10 cellular contexts compared by ENCODE assay signal in the genomic region with DNA sequence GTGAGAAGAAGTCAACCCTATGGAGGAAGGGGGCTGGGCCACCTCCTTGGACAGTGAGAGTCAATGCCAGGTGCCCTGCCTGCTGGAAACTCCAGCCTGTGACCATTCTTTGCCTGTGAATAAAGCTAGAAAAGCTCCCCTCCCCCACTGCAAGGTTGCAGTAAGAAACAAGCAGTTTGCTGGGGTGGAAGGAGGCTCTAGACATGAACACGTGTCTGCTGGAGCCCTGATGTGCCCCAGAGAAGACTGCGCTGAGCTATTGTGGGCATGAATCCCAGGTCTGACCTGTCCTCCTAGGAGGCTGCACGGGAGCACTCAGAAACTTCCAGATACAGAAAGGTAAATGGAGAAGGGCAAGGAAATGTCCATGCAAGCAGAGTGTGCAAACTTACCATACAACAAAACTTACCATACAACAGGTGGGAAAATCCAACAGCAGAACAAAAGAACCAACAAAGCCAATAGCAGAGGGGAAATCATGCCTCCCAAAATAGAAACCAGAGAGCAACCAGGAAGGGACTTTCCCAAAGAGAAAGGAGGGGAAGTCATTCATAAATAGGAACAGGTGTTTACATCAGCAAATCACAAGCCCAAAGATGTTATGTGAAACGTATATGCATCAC.
A peak's percentile ranks its signal among the peaks of the same experiment; 100 is the strongest.
DNase-seq lines count a peak whose midpoint lies in the region; ATAC-seq lines count a peak whose summit lies in the region.
"Had no signal": no experiment of that assay in that cellular context is flagged by ENCODE, and none has a peak within 500 bp of the region (broad histone marks: within the 10 kb centered on the region; RNA-seq: fewer than 3 reads in every experiment).

No MANE protein-coding gene starts in this region.

- intact Hi-C loops in activated CD4-positive, alpha-beta T cell treated with anti-CD3 and anti-CD28 coated beads, Interleukin-2, amount 10 ng/mL, durations not matched to agents 24 days and 14 days (cut with micrococcal nuclease): loop anchor here (1.0 to 2.0 kb wide), 3 partner anchors 9 to 174 kb away; no protein-coding TSS in a partner anchor
- intact Hi-C loops in Right ventricle myocardium inferior (cut with DNase I): loop anchor here (2.0 kb wide), 1 partner anchor 46 kb away; no protein-coding TSS in a partner anchor

- H3K9me3 Mint-ChIP-seq in activated CD4-positive, alpha-beta T cell treated with anti-CD3 and anti-CD28 coated beads, Interleukin-2, amount 10 ng/mL, durations not matched to agents 24 days and 14 days: peaks cover 16% of the 10 kb centered on the region

- peak overlapping the region; percentile 57 for H3K4me3 Mint-ChIP-seq in activated CD4-positive, alpha-beta T cell treated with anti-CD3 and anti-CD28 coated beads, Interleukin-2, amount 10 ng/mL, durations not matched to agents 24 days and 14 days

- H3K36me3 Mint-ChIP-seq in activated CD4-positive, alpha-beta T cell treated with anti-CD3 and anti-CD28 coated beads, Interleukin-2, amount 10 ng/mL, durations not matched to agents 24 days and 14 days (ENCODE audit: low read depth): peaks cover 8% of the 10 kb centered on the region

- peak; percentile 65 for DNase-seq in activated CD4-positive, alpha-beta T cell treated with anti-CD3 and anti-CD28 coated beads, Interleukin-2, amount 10 ng/mL, durations not matched to agents 24 days and 14 days
- no peak for DNase-seq in activated CD4-positive, alpha-beta T cell treated with anti-CD3 and anti-CD28 coated beads for 1 hour
- DNase-seq in renal cortical epithelial cell (ENCODE audit: low read depth) (peak; percentile 9), Right ventricle myocardium inferior (ENCODE audit: missing footprints) (no peak), glomerular visceral epithelial cell (ENCODE audit: extremely low spot score) (no peak)
- DNase-seq in activated CD4-positive, alpha-beta T cell treated with anti-CD3 and anti-CD28 coated beads, Interleukin-2, amount 50 U/mL, for 4 hours: no peak
- DNase-seq: activated naive CD4-positive, alpha-beta T cell treated with anti-CD3 and anti-CD28 coated beads, Interleukin-2, amount 50 U/mL, for 16 hours; uterus had no signal

- peak overlapping the region; percentile 81 for H3K27ac Mint-ChIP-seq in activated CD4-positive, alpha-beta T cell treated with anti-CD3 and anti-CD28 coated beads, Interleukin-2, amount 10 ng/mL, durations not matched to agents 24 days and 14 days

- ATAC-seq in GM21529 (IDR thresholded peaks at IDR 0.05; ENCODE audit: unreplicated experiment) (peak; percentile 83), HG03442 (IDR thresholded peaks at IDR 0.05; ENCODE audit: unreplicated experiment) (peak; percentile 75), Right ventricle myocardium inferior (no peak)

- peaks cover 19% of the 10 kb centered on the region for H3K27me3 Mint-ChIP-seq in activated CD4-positive, alpha-beta T cell treated with anti-CD3 and anti-CD28 coated beads, Interleukin-2, amount 10 ng/mL, durations not matched to agents 24 days and 14 days

- peaks cover 24% of the 10 kb centered on the region for H3K4me1 Mint-ChIP-seq in activated CD4-positive, alpha-beta T cell treated with anti-CD3 and anti-CD28 coated beads, Interleukin-2, amount 10 ng/mL, durations not matched to agents 24 days and 14 days

Comparison
In these comparisons a context has a peak if more than half of its experiments do, and no peak if none do; other contexts are left out.
1. DNase-seq: peak in activated CD4-positive, alpha-beta T cell treated with anti-CD3 and anti-CD28 coated beads, Interleukin-2, amount 10 ng/mL, durations not matched to agents 24 days and 14 days (single experiment) and renal cortical epithelial cell (single experiment); none in activated CD4-positive, alpha-beta T cell treated with anti-CD3 and anti-CD28 coated beads for 1 hour (single experiment), Right ventricle myocardium inferior (single experiment), glomerular visceral epithelial cell (single experiment) and activated CD4-positive, alpha-beta T cell treated with anti-CD3 and anti-CD28 coated beads, Interleukin-2, amount 50 U/mL, for 4 hours (0 of 2).